Comparison of ENCODE assay signal across 8 cellular contexts in the genomic region with DNA sequence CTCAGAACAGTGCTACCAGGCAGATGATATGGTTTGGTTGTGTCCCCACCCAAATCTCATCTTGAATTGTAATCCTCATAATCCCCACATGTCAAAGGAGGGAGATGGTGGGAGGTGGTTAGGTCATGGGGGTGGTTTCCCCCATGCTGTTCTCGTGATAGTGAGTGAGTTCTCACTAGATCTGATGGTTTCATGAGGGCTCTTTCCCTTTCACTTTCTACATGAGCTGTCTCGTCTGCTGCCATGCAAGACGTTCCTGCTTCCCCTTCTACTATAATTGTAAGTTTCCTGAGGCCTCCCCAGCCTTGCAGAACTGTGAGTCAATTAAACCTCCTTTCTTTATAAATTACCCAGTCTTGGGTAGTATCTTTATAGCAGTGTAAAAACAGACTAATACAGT. TPM values are rescaled to one million over a fixed set of nuclear protein-coding genes. Genes with fewer than 3 reads are reported as not detected.
DNase-seq lines count a peak whose midpoint lies in the region; ATAC-seq, FAIRE-seq and TF ChIP-seq lines count a peak whose summit lies in the region.
"Not testable (repeated sequence)": the region's sequence is repeated elsewhere in the genome, so short reads cannot be mapped to it uniquely, and the experiment has no call there.

No MANE protein-coding gene starts in this region.

- not testable (repeated sequence) for H3K4me1 Mint-ChIP-seq in T-helper 2 cell treated with Interferon-gamma antibody and Interleukin-4, amounts not matched to agents 5 μg/mL and 100 μg/mL, for 36 hours (ENCODE audit: low read depth); activated naive CD4-positive, alpha-beta T cell treated with anti-CD3 and anti-CD28 coated beads, Interleukin-2, amount 10 ng/mL, durations not matched to agents 7 days and 5 days

- ATAC-seq in GM19351 (IDR thresholded peaks at IDR 0.05; ENCODE audit: unreplicated experiment) (peak; percentile 84), GM21786 (IDR thresholded peaks at IDR 0.05; ENCODE audit: unreplicated experiment) (peak; percentile 86), HG03064 (IDR thresholded peaks at IDR 0.05; ENCODE audit: low read depth, unreplicated experiment) (peak; percentile 77), HG03571 (IDR thresholded peaks at IDR 0.05; ENCODE audit: unreplicated experiment) (peak; percentile 61)

- H3K27ac Mint-ChIP-seq in T-helper 2 cell treated with Interferon-gamma antibody and Interleukin-4, amounts not matched to agents 5 μg/mL and 100 μg/mL, for 36 hours: not testable (repeated sequence)
- H3K27ac Mint-ChIP-seq in activated naive CD4-positive, alpha-beta T cell treated with anti-CD3 and anti-CD28 coated beads, Interleukin-2, amount 10 ng/mL, durations not matched to agents 7 days and 5 days: peak overlapping the region; percentile 58

- not testable (repeated sequence) for DNase-seq in GM12891 (ENCODE audit: insufficient read length, low spot score)
- DNase-seq in T-helper 2 cell treated with Interferon-gamma antibody and Interleukin-4, amounts not matched to agents 5 μg/mL and 100 μg/mL, for 36 hours (ENCODE audit: low spot score): peak; percentile 18
- peak; percentile 22 for DNase-seq in activated naive CD4-positive, alpha-beta T cell treated with anti-CD3 and anti-CD28 coated beads, Interleukin-2, amount 10 ng/mL, durations not matched to agents 7 days and 5 days
- peak; percentile 4 for DNase-seq in stimulated activated CD4-positive, alpha-beta T cell treated with anti-CD3 and anti-CD28 coated beads, Interleukin-4, amount 100 ng/mL, for 1 hour

- H3K4me3 Mint-ChIP-seq in T-helper 2 cell treated with Interferon-gamma antibody and Interleukin-4, amounts not matched to agents 5 μg/mL and 100 μg/mL, for 36 hours; activated naive CD4-positive, alpha-beta T cell treated with anti-CD3 and anti-CD28 coated beads, Interleukin-2, amount 10 ng/mL, durations not matched to agents 7 days and 5 days: not testable (repeated sequence)

- peak; percentile 66 for FAIRE-seq in GM12891 (lab: Jason Lieb, UNC)

- CTCF ChIA-PET in activated naive CD4-positive, alpha-beta T cell treated with anti-CD3 and anti-CD28 coated beads, Interleukin-2, amount 10 ng/mL, durations not matched to agents 7 days and 5 days (lab: Charles Lee): not testable (repeated sequence)

- not testable (repeated sequence) for H3K9me3 Mint-ChIP-seq in T-helper 2 cell treated with Interferon-gamma antibody and Interleukin-4, amounts not matched to agents 5 μg/mL and 100 μg/mL, for 36 hours; activated naive CD4-positive, alpha-beta T cell treated with anti-CD3 and anti-CD28 coated beads, Interleukin-2, amount 10 ng/mL, durations not matched to agents 7 days and 5 days

- not testable (repeated sequence) for H3K36me3 Mint-ChIP-seq in T-helper 2 cell treated with Interferon-gamma antibody and Interleukin-4, amounts not matched to agents 5 μg/mL and 100 μg/mL, for 36 hours (ENCODE audit: low read depth); activated naive CD4-positive, alpha-beta T cell treated with anti-CD3 and anti-CD28 coated beads, Interleukin-2, amount 10 ng/mL, durations not matched to agents 7 days and 5 days

- TF ChIP-seq POLR2A in GM12891 (IDR thresholded peaks at IDR 0.05; ENCODE audit: low read depth, low read length): not testable (repeated sequence)

- not testable (repeated sequence) for H3K27me3 Mint-ChIP-seq in T-helper 2 cell treated with Interferon-gamma antibody and Interleukin-4, amounts not matched to agents 5 μg/mL and 100 μg/mL, for 36 hours (ENCODE audit: low read depth); activated naive CD4-positive, alpha-beta T cell treated with anti-CD3 and anti-CD28 coated beads, Interleukin-2, amount 10 ng/mL, durations not matched to agents 7 days and 5 days

RNA-seq across cellular contexts. Expression of gene UBE2E3, which starts 42.9 kb away (rescaled TPM):
- 31.4 TPM for polyA plus RNA-seq in GM12891 (2012; ENCODE audit: low read depth, missing spikeins)
